8 cellular contexts compared by ENCODE assay signal in genomic region chr9:17810728-17811634, GRCh38.
DNase-seq lines count a peak whose midpoint lies in the region; ATAC-seq and TF ChIP-seq lines count a peak whose summit lies in the region.

No MANE protein-coding gene starts in this region.

- H3K4me3 ChIP-seq in DOHH2 (ENCODE audit: low read length) (no peak overlapping the region), epithelial cell of esophagus (ENCODE audit: low read length) (no peak overlapping the region), neural cell (ENCODE audit: low read length) (peak overlapping the region; percentile 49)

- peak; percentile 90 for TF ChIP-seq RAD21 in neural cell (conservative IDR thresholded peaks at IDR 0.05)

- no peak for TF ChIP-seq EP300 in neural cell (conservative IDR thresholded peaks at IDR 0.05; ENCODE audit: poor library complexity, severe bottlenecking)

- H4K20me1 ChIP-seq in DOHH2 (ENCODE audit: control insufficient read depth, insufficient read depth, low read depth, low read length) = no peaks in the 10 kb centered on the region
- H4K20me1 ChIP-seq in neural cell (ENCODE audit: insufficient read depth) = no peaks in the 10 kb centered on the region

- H3K4me1 ChIP-seq in DOHH2 (ENCODE audit: control insufficient read depth, low read length) = no peaks in the 10 kb centered on the region

- H3K9me2 ChIP-seq in DOHH2 (replicated peaks; ENCODE audit: control insufficient read depth, low read length) (no peaks in the 10 kb centered on the region), neural cell (ENCODE audit: insufficient read depth, low read length) (no peaks in the 10 kb centered on the region)

- H2AFZ ChIP-seq in neural cell (ENCODE audit: low read depth, low read length) = no peak overlapping the region

- H3K36me3 ChIP-seq in DOHH2 (ENCODE audit: control insufficient read depth, low read length) (no peaks in the 10 kb centered on the region), neural cell (ENCODE audit: insufficient read depth, low read length) (no peaks in the 10 kb centered on the region)

- no peak overlapping the region for H3K4me2 ChIP-seq in DOHH2 (ENCODE audit: low read length)
- H3K4me2 ChIP-seq in neural cell (ENCODE audit: low read length) = no peak overlapping the region

- DNase-seq in NCI-H1048 (lab: John Stamatoyannopoulos, UW) = peak; percentile 55
- DNase-seq in SW480 (ENCODE audit: low spot score) = peak; percentile 34
- peak; percentile 67 for DNase-seq in epithelial cell of esophagus (ENCODE audit: low read depth)
- no peak for DNase-seq in 8988T

- H3K27me3 ChIP-seq in DOHH2 (ENCODE audit: control insufficient read depth, low read length) = no peaks in the 10 kb centered on the region
- H3K27me3 ChIP-seq in neural cell (ENCODE audit: insufficient read depth, low read depth, low read length) = no peaks in the 10 kb centered on the region

- no peak overlapping the region for H3K27ac ChIP-seq in DOHH2 (ENCODE audit: low read depth, low read length)
- peak overlapping the region; percentile 38 for H3K27ac ChIP-seq in neural cell (ENCODE audit: low read length)

- H3F3A ChIP-seq in DOHH2 (ENCODE audit: control insufficient read depth, insufficient read depth) (no peaks in the 10 kb centered on the region), neural cell (ENCODE audit: insufficient read depth, low read length, poor library complexity, severe bottlenecking) (no peaks in the 10 kb centered on the region)

- peak overlapping the region; percentile 28 for H3K9ac ChIP-seq in neural cell (ENCODE audit: low read length)

- ATAC-seq in GM21529 (IDR thresholded peaks at IDR 0.05; ENCODE audit: unreplicated experiment) (peak; percentile 51), HG02588 (IDR thresholded peaks at IDR 0.05; ENCODE audit: unreplicated experiment) (no peak)

- TF ChIP-seq CTCF in DOHH2 (IDR thresholded peaks at IDR 0.05; ENCODE audit: low read depth, low read length, poor library complexity, severe bottlenecking) = peak; percentile 80
- TF ChIP-seq CTCF in epithelial cell of esophagus (IDR thresholded peaks at IDR 0.05; ENCODE audit: insufficient read depth, low read depth, low read length, missing control alignments) = peak; percentile 85
- TF ChIP-seq CTCF in neural cell (IDR thresholded peaks at IDR 0.05; ENCODE audit: poor library complexity, severe bottlenecking) = peak; percentile 88

- H3K79me2 ChIP-seq in DOHH2 (ENCODE audit: control insufficient read depth, low read length) (no peaks in the 10 kb centered on the region), neural cell (replicated peaks; ENCODE audit: insufficient read depth, low read length) (no peaks in the 10 kb centered on the region)

- no peaks in the 10 kb centered on the region for H3K9me3 ChIP-seq in DOHH2 (ENCODE audit: control insufficient read depth, insufficient read depth, low read length)
- no peaks in the 10 kb centered on the region for H3K9me3 ChIP-seq in neural cell (ENCODE audit: low read length)

TF ChIP-seq in neural cell, 6 proteins besides CTCF, POLR2A, EP300 and RAD21:
- peak; percentile 88 for TF ChIP-seq SMC3 (conservative IDR thresholded peaks at IDR 0.05; ENCODE audit: poor library complexity)
- no peak for TF ChIP-seq TAF1 (IDR thresholded peaks at IDR 0.05; ENCODE audit: low read depth)
